In the genomic region with DNA sequence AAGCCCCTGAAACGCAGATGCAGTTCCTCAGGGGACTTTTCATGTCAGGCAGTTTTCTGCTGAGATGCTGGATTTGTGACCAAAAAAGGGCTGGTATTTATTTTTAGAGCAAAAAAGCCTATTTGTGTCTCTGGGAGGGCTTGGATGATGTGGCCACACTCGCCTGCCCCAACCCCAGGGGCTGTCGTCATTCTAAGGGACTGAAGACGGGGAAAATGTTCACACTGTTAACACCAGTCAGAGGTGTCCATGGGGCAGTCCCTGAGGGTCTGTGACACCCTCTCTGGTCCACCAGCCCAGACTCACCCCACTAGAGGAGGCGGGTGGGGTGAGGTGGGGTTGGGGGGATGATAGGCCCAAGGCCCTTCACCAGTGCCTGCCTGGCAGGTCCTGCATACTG, we compare ENCODE assay signal across 15 cellular contexts. TPM values are rescaled to one million over a fixed set of nuclear protein-coding genes. Genes with fewer than 3 reads are reported as not detected.
DNase-seq lines count a peak whose midpoint lies in the region; ATAC-seq and TF ChIP-seq lines count a peak whose summit lies in the region.
"Had no signal": no experiment of that assay in that cellular context is flagged by ENCODE, and none has a peak within 500 bp of the region (broad histone marks: within the 10 kb centered on the region; RNA-seq: fewer than 3 reads in every experiment).

No MANE protein-coding gene starts in this region.

- intact Hi-C loops in PC-3 (cut with micrococcal nuclease) = loop anchor here (5.0 kb wide), 1 partner anchor 66 kb away; no protein-coding TSS in a partner anchor
- intact Hi-C loops in colonic mucosa (cut with DNase I) = no loop called here

- TF ChIP-seq POLR2A in suprapubic skin (IDR thresholded peaks at IDR 0.05) = no peak

- no peak overlapping the region for H3K4me2 ChIP-seq in PC-3 (ENCODE audit: low read length)

- BruUV-seq in PC-3 (replicated peaks; lab: Mats Ljungman, UMichigan) = TSS peak; percentile 1

- DNase-seq in PC-3 = no peak
- no peak for DNase-seq in colonic mucosa
- no peak for DNase-seq in suprapubic skin (ENCODE audit: low spot score in 2 of 2)
- no peak for DNase-seq in HAP-1 (ENCODE audit: low spot score in 2 of 2)
- no peak for DNase-seq in DMS 273 treated with DMSO at 0.1 percent for 48 hours (lab: John Stamatoyannopoulos, UW)
- DNase-seq: activated CD4-positive, CD25-positive, alpha-beta regulatory T cell treated with anti-CD3 and anti-CD28 coated beads, Interleukin-2, amount 50 U/mL, for 72 hours; CD8-positive, alpha-beta memory T cell; NCI-H524 treated with DMSO at 0.1 percent for 48 hours; SJCRH30; stimulated activated naive CD4-positive, alpha-beta T cell had no signal

- H3K4me1 ChIP-seq in PC-3 (ENCODE audit: insufficient read depth, low read length) = peaks cover 31% of the 10 kb centered on the region
- peaks cover 19% of the 10 kb centered on the region for H3K4me1 ChIP-seq in colonic mucosa
- H3K4me1 ChIP-seq in mucosa of stomach (ENCODE audit: control insufficient read depth, insufficient read depth, low read length) = peaks cover 41% of the 10 kb centered on the region
- H3K4me1 ChIP-seq in suprapubic skin = peaks cover 68% of the 10 kb centered on the region
- H3K4me1 ChIP-seq in HAP-1 = no peaks in the 10 kb centered on the region

- H3K9me2 ChIP-seq in PC-3 (replicated peaks; ENCODE audit: low read length) = no peaks in the 10 kb centered on the region

- H3K27me3 ChIP-seq in PC-3 (ENCODE audit: low read length) (no peaks in the 10 kb centered on the region), colonic mucosa (no peaks in the 10 kb centered on the region), mucosa of stomach (ENCODE audit: control insufficient read depth, insufficient read depth, low read length) (no peaks in the 10 kb centered on the region), suprapubic skin (no peaks in the 10 kb centered on the region), HAP-1 (ENCODE audit: low read depth) (no peaks in the 10 kb centered on the region)
- H3K27me3 ChIP-seq: SJCRH30 had no signal

- H3K9ac ChIP-seq in PC-3 (ENCODE audit: low read length) (no peak overlapping the region), colonic mucosa (ENCODE audit: low read depth in 2 of 2, low read length in 2 of 2) (no peak overlapping the region), mucosa of stomach (ENCODE audit: low read length) (peak overlapping the region; percentile 41)

- WGBS in suprapubic skin = 64% methylated on average over 4 of the region's 5 CpGs

- TF ChIP-seq EP300 in suprapubic skin (IDR thresholded peaks at IDR 0.05) = no peak

- no peak overlapping the region for H3K27ac ChIP-seq in PC-3 (ENCODE audit: low read length)
- peak overlapping the region; percentile 68 for H3K27ac ChIP-seq in colonic mucosa
- H3K27ac ChIP-seq in suprapubic skin = peak overlapping the region; percentile 86
- H3K27ac ChIP-seq: SJCRH30 had no signal

- CTCF ChIA-PET in PC-3 (lab: Charles Lee) = no interaction called here

- H4K20me1 ChIP-seq in PC-3 (ENCODE audit: low read length) = peaks cover 16% of the 10 kb centered on the region

- ATAC-seq in PC-3 = no peak
- ATAC-seq in HG03025 (IDR thresholded peaks at IDR 0.05; ENCODE audit: low FRiP score, unreplicated experiment) = no peak
- no peak for ATAC-seq in GM18517 (IDR thresholded peaks at IDR 0.05; ENCODE audit: unreplicated experiment)

- H2AFZ ChIP-seq in PC-3 (ENCODE audit: low read length) = no peak overlapping the region

- TF ChIP-seq CTCF in PC-3 (conservative IDR thresholded peaks at IDR 0.05; ENCODE audit: low read depth, low read length) = no peak
- TF ChIP-seq CTCF in colonic mucosa (IDR thresholded peaks at IDR 0.05) = no peak
- TF ChIP-seq CTCF in suprapubic skin (IDR thresholded peaks at IDR 0.05) = no peak

- H3K4me3 ChIP-seq in PC-3 (ENCODE audit: low read length) (no peak overlapping the region), colonic mucosa (no peak overlapping the region), mucosa of stomach (ENCODE audit: low read length) (no peak overlapping the region), suprapubic skin (no peak overlapping the region), HAP-1 (no peak overlapping the region)
- H3K4me3 ChIP-seq: mucosa of descending colon, SJCRH30 had no signal

- POLR2A ChIA-PET in PC-3 (lab: Charles Lee; ENCODE audit: unreplicated experiment) = no interaction called here

- H3K36me3 ChIP-seq in PC-3 (ENCODE audit: low read depth, low read length) (peaks cover 39% of the 10 kb centered on the region), colonic mucosa (peaks cover 10% of the 10 kb centered on the region), mucosa of stomach (ENCODE audit: control insufficient read depth, insufficient read depth, low read length) (peaks cover 11% of the 10 kb centered on the region), suprapubic skin (peaks cover 68% of the 10 kb centered on the region), HAP-1 (replicated peaks) (peaks cover 92% of the 10 kb centered on the region)

- in situ Hi-C loops in HAP-1 (cut with MboI; ENCODE audit: low sequenced_read_pairs) = no loop called here

- H3K79me2 ChIP-seq in PC-3 (ENCODE audit: low read length) = peaks cover 49% of the 10 kb centered on the region

- H3F3A ChIP-seq in PC-3 (ENCODE audit: low read length, unreplicated experiment) = no peaks in the 10 kb centered on the region

- H3K9me3 ChIP-seq in PC-3 (ENCODE audit: low read length) = no peaks in the 10 kb centered on the region
- no peaks in the 10 kb centered on the region for H3K9me3 ChIP-seq in colonic mucosa
- H3K9me3 ChIP-seq in mucosa of stomach (ENCODE audit: control insufficient read depth, low read length) = no peaks in the 10 kb centered on the region
- H3K9me3 ChIP-seq in suprapubic skin = no peaks in the 10 kb centered on the region
- no peaks in the 10 kb centered on the region for H3K9me3 ChIP-seq in HAP-1
- H3K9me3 ChIP-seq: mucosa of descending colon, SJCRH30 had no signal

RNA-seq across cellular contexts. Expression of a gene that starts 15.9 kb away (rescaled TPM):
- total RNA-seq in PC-3 (2014; rRNA removed) (not detected in 2 replicates), colonic mucosa (under 1 TPM; 0.53 to 0.82 TPM), suprapubic skin (10 to 100 TPM in 3 of 4 donors, 1 to 10 TPM in 1; 8.0 to 81.6 (median 47.5) TPM)
- total RNA-seq: CD8-positive, alpha-beta memory T cell; LHCN-M2; SJCRH30 had no signal

RNA-seq across cellular contexts. Expression of a gene that starts 47.3 kb away (rescaled TPM):
- total RNA-seq in PC-3 (2014; rRNA removed) = 21.5 and 28.1 TPM in 2 replicates
- 10 to 100 TPM in 1 of 2 donors, 1 to 10 TPM in 1; 4.4 to 10.5 TPM for total RNA-seq in colonic mucosa
- 100 to 1,000 TPM; 205 to 253 (median 245) TPM for total RNA-seq in suprapubic skin
